In genomic region chr1:145052019-145052776, GRCh38 we compare ENCODE assay signal across 9 cellular contexts. TPM values are rescaled to one million over a fixed set of nuclear protein-coding genes. Genes with fewer than 3 reads are reported as not detected.
DNase-seq lines count a peak whose midpoint lies in the region; ATAC-seq and TF ChIP-seq lines count a peak whose summit lies in the region.
"Not testable (repeated sequence)": the region's sequence is repeated elsewhere in the genome, so short reads cannot be mapped to it uniquely, and the experiment has no call there.
"Had no signal": no experiment of that assay in that cellular context is flagged by ENCODE, and none has a peak within 500 bp of the region (broad histone marks: within the 10 kb centered on the region; RNA-seq: fewer than 3 reads in every experiment).

No MANE protein-coding gene starts in this region.

- not testable (repeated sequence) for H3K27me3 ChIP-seq in heart right ventricle; right lobe of liver; psoas muscle (ENCODE audit: insufficient read depth in 3 of 3, low read length in 2 of 3)

- TF ChIP-seq CTCF in heart right ventricle (IDR thresholded peaks at IDR 0.05); right lobe of liver (IDR thresholded peaks at IDR 0.05); psoas muscle (IDR thresholded peaks at IDR 0.05): not testable (repeated sequence)

- not testable (repeated sequence) for H3K36me3 ChIP-seq in heart right ventricle; right lobe of liver; psoas muscle (ENCODE audit: insufficient read depth in 1 of 2, low read depth in 1 of 2)

- not testable (repeated sequence) for DNase-seq in Right ventricle myocardium superior, heart right ventricle, left ventricle myocardium superior, left colon, right lobe of liver, psoas muscle

- not testable (repeated sequence) for TF ChIP-seq POLR2A in right lobe of liver (IDR thresholded peaks at IDR 0.05)

- intact Hi-C loops in Right ventricle myocardium superior (cut with DNase I); heart right ventricle (cut with DNase I); left ventricle myocardium superior (cut with micrococcal nuclease); left colon (cut with DNase I, micrococcal nuclease); right lobe of liver (cut with DNase I); psoas muscle (cut with DNase I): not testable (repeated sequence)

- not testable (repeated sequence) for H3K9me3 ChIP-seq in heart right ventricle, right lobe of liver, psoas muscle

- not testable (repeated sequence) for H3K4me3 ChIP-seq in heart right ventricle, right lobe of liver, psoas muscle

- WGBS in heart right ventricle, 2 donors: no CpG with 5 or more reads among the region's 10 CpGs
- no CpG with 5 or more reads among the region's 10 CpGs for WGBS in right lobe of liver (ENCODE audit: insufficient coverage, low coverage, low lambda C conversion rate, missing lambda C conversion rate)
- no CpG with 5 or more reads among the region's 10 CpGs for WGBS in psoas muscle, 3 donors

- not testable (repeated sequence) for H3K27ac ChIP-seq in heart right ventricle, right lobe of liver, psoas muscle

- not testable (repeated sequence) for H3K4me1 ChIP-seq in heart right ventricle, right lobe of liver, psoas muscle

- ATAC-seq in SK-N-SH treated with all-trans-retinoic acid at 6 μM for 48 hours (peak; percentile 71), Right ventricle myocardium superior (ENCODE audit: poor library complexity) (peak; percentile 61), heart right ventricle (peak; percentile 75 to 91 (median 80)), left ventricle myocardium superior (peak; percentile 67), left colon (peak; percentile 55), right lobe of liver (peak; percentile 61 to 78 (median 63)), psoas muscle (peak; percentile 43 to 72 (median 57))

RNA-seq across cellular contexts. Expression of gene SRGAP2B, which starts 42.9 kb away (rescaled TPM):
- total RNA-seq in Right ventricle myocardium superior (9.9 TPM), heart right ventricle (10 to 100 TPM in 3 of 10 donors, 1 to 10 TPM in 7; 7.6 to 14.0 (median 9.7) TPM), left ventricle myocardium superior (8.7 TPM), left colon (1 to 10 TPM; 6.8 to 7.2 TPM), right lobe of liver (1 to 10 TPM; 4.5 to 6.6 (median 6.1) TPM), psoas muscle (10 to 100 TPM in 1 of 4 donors, 1 to 10 TPM in 3; 3.8 to 12.5 (median 6.3) TPM)
- polyA plus RNA-seq in heart right ventricle (1 to 10 TPM; 3.5 to 4.9 TPM), psoas muscle (1 to 10 TPM; 2.3 to 2.7 (median 2.5) TPM)

RNA-seq across cellular contexts. Expression of gene FAM72D, which starts 43.6 kb away (rescaled TPM):
- total RNA-seq in Right ventricle myocardium superior: 0.32 TPM
- total RNA-seq in heart right ventricle: under 1 TPM in 1 of 10 donors, not detected in 9; 0.32 TPM
- polyA plus RNA-seq in heart right ventricle: under 1 TPM; 0.09 to 0.29 TPM
- total RNA-seq in left ventricle myocardium superior: not detected
- total RNA-seq in left colon: under 1 TPM; 0.17 to 0.89 TPM
- under 1 TPM in 2 of 6 experiments, not detected in 4; 0.09 to 0.32 TPM for total RNA-seq in right lobe of liver
- not detected for total RNA-seq in psoas muscle
- under 1 TPM in 2 of 3 donors, not detected in 1; 0.03 to 0.05 TPM for polyA plus RNA-seq in psoas muscle
- total RNA-seq: CD4-positive, alpha-beta T cell; CD8-positive, alpha-beta T cell had no signal
